In the genomic region with DNA sequence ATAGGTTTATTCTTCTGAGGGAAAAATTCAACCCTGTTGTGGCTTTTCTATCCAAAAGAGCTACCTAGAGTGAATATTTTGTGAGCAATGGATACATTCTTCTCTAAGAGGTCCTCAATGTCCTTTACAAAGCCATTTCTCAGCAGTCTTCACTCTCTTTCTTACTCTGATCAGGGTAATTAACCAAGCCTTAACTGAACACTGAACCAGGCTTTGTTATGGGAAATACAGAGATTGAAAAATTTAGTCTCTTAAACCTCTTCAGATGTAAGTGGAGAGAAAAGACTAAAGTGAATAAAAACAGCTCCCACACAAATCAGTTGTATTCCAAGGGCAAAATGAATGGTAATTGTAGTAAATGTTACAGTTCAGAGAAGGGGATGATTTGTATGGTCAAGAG, we compare ENCODE assay signal across 1 cellular context.
TF ChIP-seq lines count a peak whose summit lies in the region.

No MANE protein-coding gene starts in this region.

TF ChIP-seq in endothelial cell of umbilical vein, 7 proteins besides CTCF, POLR2A, EP300 and RAD21:
- TF ChIP-seq GATA2 (IDR thresholded peaks at IDR 0.05; ENCODE audit: insufficient read depth, insufficient read length, low read depth, low read length) (no peak), JUN (IDR thresholded peaks at IDR 0.05; ENCODE audit: borderline replicate concordance, insufficient read depth, insufficient read length, low read depth) (no peak), MYC (IDR thresholded peaks at IDR 0.05; ENCODE audit: low read depth, low read length) (no peak)
